In genomic region chr1:43360616-43361015, GRCh38 we compare ENCODE assay signal across 1 cellular context.
TF ChIP-seq lines count a peak whose summit lies in the region.

No MANE protein-coding gene starts in this region.

TF ChIP-seq in endothelial cell of umbilical vein, 7 proteins besides CTCF, POLR2A, EP300 and RAD21:
- TF ChIP-seq MYC (IDR thresholded peaks at IDR 0.05; ENCODE audit: low read depth, low read length) (no peak), JUN (IDR thresholded peaks at IDR 0.05; ENCODE audit: borderline replicate concordance, insufficient read depth, insufficient read length, low read depth) (no peak), GATA2 (IDR thresholded peaks at IDR 0.05; ENCODE audit: insufficient read depth, insufficient read length, low read depth, low read length) (no peak), FOS (IDR thresholded peaks at IDR 0.05; ENCODE audit: borderline replicate concordance, insufficient read depth, low read length) (no peak), EZH2 (IDR thresholded peaks at IDR 0.05; ENCODE audit: borderline replicate concordance, low read depth, low read length, severe bottlenecking) (no peak), POLR2AphosphoS5 (IDR thresholded peaks at IDR 0.05; ENCODE audit: insufficient read depth, low read depth, low read length) (no peak)
- TF ChIP-seq, protein P1, sequence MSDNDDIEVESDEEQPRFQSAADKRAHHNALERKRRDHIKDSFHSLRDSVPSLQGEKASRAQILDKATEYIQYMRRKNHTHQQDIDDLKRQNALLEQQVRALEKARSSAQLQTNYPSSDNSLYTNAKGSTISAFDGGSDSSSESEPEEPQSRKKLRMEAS (IDR thresholded peaks at IDR 0.05; ENCODE audit: insufficient read depth, insufficient read length): no peak
